In genomic region chr12:43069768-43070221, GRCh38 we compare ENCODE assay signal across 16 cellular contexts.
DNase-seq lines count a peak whose midpoint lies in the region; ATAC-seq and TF ChIP-seq lines count a peak whose summit lies in the region.
"Had no signal": no experiment of that assay in that cellular context is flagged by ENCODE, and none has a peak within 500 bp of the region (broad histone marks: within the 10 kb centered on the region; RNA-seq: fewer than 3 reads in every experiment).

No MANE protein-coding gene starts in this region.

- H3K4me1 ChIP-seq in adrenal gland (replicated peaks in 1 of 2): no peaks in the 10 kb centered on the region
- peaks cover 0 to 2% (median 0%) of the 10 kb centered on the region in 12 donors for H3K4me1 ChIP-seq in heart left ventricle
- H3K4me1 ChIP-seq: BLaER1 had no signal

- DNase-seq in adrenal gland (peak in 6 of 7 donors; percentile 28 to 67 (median 43)), heart left ventricle (peak in 3 of 5 donors; percentile 16 to 35 (median 34)), progenitor cell of endocrine pancreas (ENCODE audit: low spot score, unreplicated experiment) (no peak), NCI-H1092 treated with DMSO at 0.1 percent for 48 hours (lab: John Stamatoyannopoulos, UW) (no peak), NCI-H1436 treated with DMSO at 0.1 percent for 48 hours (lab: John Stamatoyannopoulos, UW) (no peak), NCI-H2171 (lab: John Stamatoyannopoulos, UW) (no peak)
- no peak for DNase-seq in stimulated activated CD4-positive, alpha-beta T cell treated with anti-CD3 and anti-CD28 coated beads, Interleukin-2, amount 100 ng/mL, for 24 hours
- DNase-seq: activated CD4-positive, alpha-beta T cell treated with anti-CD3 and anti-CD28 coated beads, Interleukin-2, amount 50 U/mL, for 4 hours; DMS53; kidney glomerular epithelial cell; NCI-H1694 treated with DMSO at 0.1 percent for 48 hours; NCI-H526; stimulated activated naive CD4-positive, alpha-beta T cell treated with Interleukin-2 at 50 U/mL for 16 hours; T1000 had no signal

- no peak for TF ChIP-seq CTCF in adrenal gland (IDR thresholded peaks at IDR 0.05)
- TF ChIP-seq CTCF in heart left ventricle (IDR thresholded peaks at IDR 0.05): no peak
- no peak for TF ChIP-seq CTCF in progenitor cell of endocrine pancreas (IDR thresholded peaks at IDR 0.05; ENCODE audit: unreplicated experiment)

- WGBS in adrenal gland, 4 donors: 40 to 57% (median 52%) methylated on average over 5 of the region's 5 CpGs
- WGBS in heart left ventricle, 4 donors: 68 to 84% (median 77%) methylated on average over 5 of the region's 5 CpGs

- peak; percentile 56 for ATAC-seq in GM21360 (IDR thresholded peaks at IDR 0.05; ENCODE audit: unreplicated experiment)
- peak in 2 of 4 donors; percentile 61 to 83 for ATAC-seq in heart left ventricle

- H3K27me3 Mint-ChIP-seq in progenitor cell of endocrine pancreas: no peaks in the 10 kb centered on the region

- no peak overlapping the region for H3K4me3 Mint-ChIP-seq in progenitor cell of endocrine pancreas (ENCODE audit: low read depth)

- H3K36me3 ChIP-seq in adrenal gland (replicated peaks in 1 of 2) (no peaks in the 10 kb centered on the region), heart left ventricle (no peaks in the 10 kb centered on the region)
- H3K36me3 ChIP-seq: BLaER1 had no signal

- H3K4me1 Mint-ChIP-seq in progenitor cell of endocrine pancreas (ENCODE audit: low read depth): peaks cover 9% of the 10 kb centered on the region

- H3K4me3 ChIP-seq in adrenal gland (no peak overlapping the region), heart left ventricle (no peak overlapping the region)
- H3K4me3 ChIP-seq: BLaER1 had no signal

- H3K9me3 Mint-ChIP-seq in progenitor cell of endocrine pancreas (ENCODE audit: low read depth): peaks cover 18% of the 10 kb centered on the region

- no peaks in the 10 kb centered on the region for H3K36me3 Mint-ChIP-seq in progenitor cell of endocrine pancreas (ENCODE audit: insufficient read depth)

- intact Hi-C loops in adrenal gland (cut with DNase I): no loop called here
- intact Hi-C loops in heart left ventricle (cut with DNase I): no loop called here

- peak overlapping the region; percentile 7 for H3K27ac Mint-ChIP-seq in progenitor cell of endocrine pancreas

- no peaks in the 10 kb centered on the region for H3K9me3 ChIP-seq in adrenal gland (replicated peaks in 1 of 3)
- no peaks in the 10 kb centered on the region for H3K9me3 ChIP-seq in heart left ventricle
- H3K9me3 ChIP-seq: BLaER1 had no signal

- TF ChIP-seq POLR2A in adrenal gland (IDR thresholded peaks at IDR 0.05): no peak
- TF ChIP-seq POLR2A in heart left ventricle (IDR thresholded peaks at IDR 0.05): no peak

- H3K27ac ChIP-seq in adrenal gland (no peak overlapping the region), heart left ventricle (no peak overlapping the region)
- H3K27ac ChIP-seq: BLaER1 had no signal

- no peaks in the 10 kb centered on the region for H3K27me3 ChIP-seq in adrenal gland
- no peaks in the 10 kb centered on the region for H3K27me3 ChIP-seq in heart left ventricle
- H3K27me3 ChIP-seq: BLaER1 had no signal

Comparison
In these comparisons a context has a peak if more than half of its experiments do, and no peak if none do; other contexts are left out.
1. DNase-seq: peak in adrenal gland (6 of 7) and heart left ventricle (3 of 5); none in progenitor cell of endocrine pancreas (single experiment), NCI-H1092 treated with DMSO at 0.1 percent for 48 hours (single experiment), stimulated activated CD4-positive, alpha-beta T cell treated with anti-CD3 and anti-CD28 coated beads, Interleukin-2, amount 100 ng/mL, for 24 hours (0 of 2), NCI-H1436 treated with DMSO at 0.1 percent for 48 hours (single experiment) and NCI-H2171 (single experiment).